ENCODE assay signal across 30 cellular contexts in the genomic region with DNA sequence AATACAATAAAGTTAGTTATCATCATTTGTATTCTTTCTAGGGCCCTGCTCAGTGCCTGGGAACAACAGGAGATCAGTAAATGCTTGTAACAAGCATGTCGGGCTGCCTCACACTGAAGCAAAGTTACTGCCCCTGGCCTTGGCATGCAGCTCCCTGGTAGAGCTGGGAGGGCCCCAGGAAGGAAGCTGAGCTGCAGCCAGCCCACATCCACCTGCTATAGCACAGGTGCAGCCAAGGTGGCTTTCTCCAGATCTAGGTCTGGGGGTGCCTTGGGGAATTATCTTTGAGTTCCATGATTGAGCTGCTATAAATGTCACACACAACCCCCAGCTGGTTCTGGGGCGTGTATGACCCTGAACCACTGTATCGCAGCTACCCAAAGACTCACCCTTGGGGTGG.
"Had no signal": no experiment of that assay in that cellular context is flagged by ENCODE, and none has a peak within 500 bp of the region (broad histone marks: within the 10 kb centered on the region; RNA-seq: fewer than 3 reads in every experiment).

No MANE protein-coding gene starts in this region.

- ATAC-seq: activated CD8-positive, alpha-beta T cell treated with anti-CD3 and anti-CD28 coated beads, Interleukin-2, amount 10 ng/mL, durations not matched to agents 7 days and 5 days; body of pancreas; Right ventricle myocardium inferior; SK-N-SH treated with all-trans-retinoic acid at 6 μM for 48 hours had no signal

- H3K27me3 ChIP-seq: body of pancreas, breast epithelium had no signal

- H3K9me3 ChIP-seq: body of pancreas, breast epithelium had no signal

- H3K4me2 ChIP-seq: PC-9 had no signal

- H3K36me3 ChIP-seq: breast epithelium, WERI-Rb-1 had no signal

- H3K27ac ChIP-seq: body of pancreas, breast epithelium, PC-9, RWPE1, WERI-Rb-1 had no signal

- H3K4me1 ChIP-seq: body of pancreas, breast epithelium had no signal

- H3K4me3 ChIP-seq: body of pancreas, breast epithelium, PC-9 had no signal

- DNase-seq: activated CD4-positive, alpha-beta T cell treated with anti-CD3 and anti-CD28 coated beads, Interleukin-2, amount 10 ng/mL, durations not matched to agents 24 days and 14 days; activated CD4-positive, alpha-beta T cell treated with anti-CD3 and anti-CD28 coated beads, Interleukin-2, amount 50 U/mL, for 4 hours; activated CD8-positive, alpha-beta T cell treated with anti-CD3 and anti-CD28 coated beads, Interleukin-2, amount 10 ng/mL, durations not matched to agents 7 days and 5 days; activated gamma-delta T cell; activated naive CD4-positive, alpha-beta T cell treated with Interleukin-2 at 50 U/mL for 16 hours; activated naive CD8-positive, alpha-beta T cell treated with anti-CD3 and anti-CD28 coated beads, Interleukin-2, amount 10 ng/mL, durations not matched to agents 7 days and 5 days; activated T-cell treated with anti-CD3 and anti-CD28 coated beads, Interleukin-2, amount 50 U/mL, for 24 hours; body of pancreas; cerebellar nuclear complex; Kasumi-1; KG1; MM.1S; MV-4-11; NCI-H1092; NCI-H1436 treated with DMSO at 0.1 percent for 48 hours; NCI-H1694 treated with DMSO at 0.1 percent for 48 hours; NCI-H2029; NCI-H2171; NCI-H510A; NCI-H526; NCI-H748 treated with DMSO at 0.1 percent for 48 hours; PC-9; SIG-M5; T-helper 2 cell; T-helper 9 cell; WERI-Rb-1 had no signal

- H2AFZ ChIP-seq: PC-9 had no signal
